2 cellular contexts compared by ENCODE assay signal in the genomic region with DNA sequence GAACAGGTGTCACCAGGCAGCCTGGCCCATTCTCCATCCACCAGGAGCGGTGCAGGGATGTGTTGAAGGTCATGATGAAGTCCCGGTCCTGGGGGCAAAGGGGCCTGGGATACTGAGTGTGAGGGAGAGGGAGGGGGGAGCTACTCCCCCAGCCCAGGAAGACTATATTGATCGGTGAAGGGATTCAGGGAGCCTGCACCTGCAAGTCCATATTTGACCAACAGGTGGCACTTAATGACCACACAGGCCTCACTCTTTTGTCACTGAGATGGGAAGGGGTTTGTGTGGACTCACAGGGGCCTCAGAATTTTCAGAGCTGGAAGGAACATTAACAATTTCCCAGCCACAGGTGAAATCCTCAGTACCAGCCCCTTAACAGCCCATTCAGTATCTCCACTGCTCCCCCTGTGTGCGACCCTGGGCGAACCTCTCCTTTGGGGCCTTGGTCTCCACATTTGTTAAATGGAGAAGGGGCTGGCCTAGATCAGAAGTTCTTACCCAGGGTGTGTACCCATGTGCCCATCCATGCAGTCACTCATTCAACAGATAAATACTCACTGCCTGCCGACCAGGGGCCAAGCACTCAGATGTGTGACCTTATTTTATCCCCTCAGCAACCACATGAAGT.
TF ChIP-seq lines count a peak whose summit lies in the region.

No MANE protein-coding gene starts in this region.

TF ChIP-seq in GM12878, 131 proteins besides CTCF, POLR2A, EP300 and RAD21:
- TF ChIP-seq ETV6 (conservative IDR thresholded peaks at IDR 0.05 in 1 of 2, IDR thresholded peaks at IDR 0.05 in 1 of 2; ENCODE audit: borderline replicate concordance in 1 of 2, low read depth in 1 of 2) (no peak), SMC3 (IDR thresholded peaks at IDR 0.05; ENCODE audit: borderline replicate concordance, low read length) (peak; percentile 60; the same call in 1 of the 2 replicates)
- TF ChIP-seq, protein P1, sequence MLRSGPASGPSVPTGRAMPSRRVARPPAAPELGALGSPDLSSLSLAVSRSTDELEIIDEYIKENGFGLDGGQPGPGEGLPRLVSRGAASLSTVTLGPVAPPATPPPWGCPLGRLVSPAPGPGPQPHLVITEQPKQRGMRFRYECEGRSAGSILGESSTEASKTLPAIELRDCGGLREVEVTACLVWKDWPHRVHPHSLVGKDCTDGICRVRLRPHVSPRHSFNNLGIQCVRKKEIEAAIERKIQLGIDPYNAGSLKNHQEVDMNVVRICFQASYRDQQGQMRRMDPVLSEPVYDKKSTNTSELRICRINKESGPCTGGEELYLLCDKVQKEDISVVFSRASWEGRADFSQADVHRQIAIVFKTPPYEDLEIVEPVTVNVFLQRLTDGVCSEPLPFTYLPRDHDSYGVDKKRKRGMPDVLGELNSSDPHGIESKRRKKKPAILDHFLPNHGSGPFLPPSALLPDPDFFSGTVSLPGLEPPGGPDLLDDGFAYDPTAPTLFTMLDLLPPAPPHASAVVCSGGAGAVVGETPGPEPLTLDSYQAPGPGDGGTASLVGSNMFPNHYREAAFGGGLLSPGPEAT (IDR thresholded peaks at IDR 0.05; ENCODE audit: low read depth): no peak

TF ChIP-seq in HepG2, 621 proteins besides CTCF, POLR2A, EP300 and RAD21 (continues in another document):
- TF ChIP-seq STAG1 (CRISPR knock-in tag; IDR thresholded peaks at IDR 0.05) (peak; percentile 89), ZNF382 (CRISPR knock-in tag; IDR thresholded peaks at IDR 0.05; ENCODE audit: borderline replicate concordance) (no peak), HOXA3 (CRISPR knock-in tag; IDR thresholded peaks at IDR 0.05) (no peak), ZNF850 (CRISPR knock-in tag; conservative IDR thresholded peaks at IDR 0.05) (no peak), GATA4 (IDR thresholded peaks at IDR 0.05; ENCODE audit: borderline replicate concordance, low read depth) (no peak), SRY (CRISPR knock-in tag; IDR thresholded peaks at IDR 0.05) (no peak), SALL2 (CRISPR knock-in tag; IDR thresholded peaks at IDR 0.05) (no peak), ZSCAN9 (CRISPR knock-in tag; IDR thresholded peaks at IDR 0.05; ENCODE audit: borderline replicate concordance) (0 out of 2 replicates have a peak, but pooled peaks have one; percentile 47), EED (CRISPR knock-in tag; IDR thresholded peaks at IDR 0.05) (no peak), ZNF24 (IDR thresholded peaks at IDR 0.05) (no peak), AKAP8 (CRISPR knock-in tag; IDR thresholded peaks at IDR 0.05) (no peak), ZNF614 (CRISPR knock-in tag; IDR thresholded peaks at IDR 0.05; ENCODE audit: borderline replicate concordance) (no peak), KDM1A (CRISPR knock-in tag; IDR thresholded peaks at IDR 0.05) (no peak), ELF1 (CRISPR knock-in tag; IDR thresholded peaks at IDR 0.05) (no peak), GLI4 (CRISPR knock-in tag; IDR thresholded peaks at IDR 0.05; ENCODE audit: borderline replicate concordance) (no peak), SMC3 (IDR thresholded peaks at IDR 0.05; ENCODE audit: low read length) (peak; percentile 66)
- TF ChIP-seq, protein P2, sequence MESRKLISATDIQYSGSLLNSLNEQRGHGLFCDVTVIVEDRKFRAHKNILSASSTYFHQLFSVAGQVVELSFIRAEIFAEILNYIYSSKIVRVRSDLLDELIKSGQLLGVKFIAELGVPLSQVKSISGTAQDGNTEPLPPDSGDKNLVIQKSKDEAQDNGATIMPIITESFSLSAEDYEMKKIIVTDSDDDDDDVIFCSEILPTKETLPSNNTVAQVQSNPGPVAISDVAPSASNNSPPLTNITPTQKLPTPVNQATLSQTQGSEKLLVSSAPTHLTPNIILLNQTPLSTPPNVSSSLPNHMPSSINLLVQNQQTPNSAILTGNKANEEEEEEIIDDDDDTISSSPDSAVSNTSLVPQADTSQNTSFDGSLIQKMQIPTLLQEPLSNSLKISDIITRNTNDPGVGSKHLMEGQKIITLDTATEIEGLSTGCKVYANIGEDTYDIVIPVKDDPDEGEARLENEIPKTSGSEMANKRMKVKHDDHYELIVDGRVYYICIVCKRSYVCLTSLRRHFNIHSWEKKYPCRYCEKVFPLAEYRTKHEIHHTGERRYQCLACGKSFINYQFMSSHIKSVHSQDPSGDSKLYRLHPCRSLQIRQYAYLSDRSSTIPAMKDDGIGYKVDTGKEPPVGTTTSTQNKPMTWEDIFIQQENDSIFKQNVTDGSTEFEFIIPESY (CRISPR knock-in tag; IDR thresholded peaks at IDR 0.05): no peak
- TF ChIP-seq, protein P3, sequence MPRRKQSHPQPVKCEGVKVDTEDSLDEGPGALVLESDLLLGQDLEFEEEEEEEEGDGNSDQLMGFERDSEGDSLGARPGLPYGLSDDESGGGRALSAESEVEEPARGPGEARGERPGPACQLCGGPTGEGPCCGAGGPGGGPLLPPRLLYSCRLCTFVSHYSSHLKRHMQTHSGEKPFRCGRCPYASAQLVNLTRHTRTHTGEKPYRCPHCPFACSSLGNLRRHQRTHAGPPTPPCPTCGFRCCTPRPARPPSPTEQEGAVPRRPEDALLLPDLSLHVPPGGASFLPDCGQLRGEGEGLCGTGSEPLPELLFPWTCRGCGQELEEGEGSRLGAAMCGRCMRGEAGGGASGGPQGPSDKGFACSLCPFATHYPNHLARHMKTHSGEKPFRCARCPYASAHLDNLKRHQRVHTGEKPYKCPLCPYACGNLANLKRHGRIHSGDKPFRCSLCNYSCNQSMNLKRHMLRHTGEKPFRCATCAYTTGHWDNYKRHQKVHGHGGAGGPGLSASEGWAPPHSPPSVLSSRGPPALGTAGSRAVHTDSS (CRISPR knock-in tag; conservative IDR thresholded peaks at IDR 0.05): no peak
- TF ChIP-seq, protein P4, sequence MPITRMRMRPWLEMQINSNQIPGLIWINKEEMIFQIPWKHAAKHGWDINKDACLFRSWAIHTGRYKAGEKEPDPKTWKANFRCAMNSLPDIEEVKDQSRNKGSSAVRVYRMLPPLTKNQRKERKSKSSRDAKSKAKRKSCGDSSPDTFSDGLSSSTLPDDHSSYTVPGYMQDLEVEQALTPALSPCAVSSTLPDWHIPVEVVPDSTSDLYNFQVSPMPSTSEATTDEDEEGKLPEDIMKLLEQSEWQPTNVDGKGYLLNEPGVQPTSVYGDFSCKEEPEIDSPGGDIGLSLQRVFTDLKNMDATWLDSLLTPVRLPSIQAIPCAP (CRISPR knock-in tag; IDR thresholded peaks at IDR 0.05; ENCODE audit: low read depth): no peak
- TF ChIP-seq, protein P5, sequence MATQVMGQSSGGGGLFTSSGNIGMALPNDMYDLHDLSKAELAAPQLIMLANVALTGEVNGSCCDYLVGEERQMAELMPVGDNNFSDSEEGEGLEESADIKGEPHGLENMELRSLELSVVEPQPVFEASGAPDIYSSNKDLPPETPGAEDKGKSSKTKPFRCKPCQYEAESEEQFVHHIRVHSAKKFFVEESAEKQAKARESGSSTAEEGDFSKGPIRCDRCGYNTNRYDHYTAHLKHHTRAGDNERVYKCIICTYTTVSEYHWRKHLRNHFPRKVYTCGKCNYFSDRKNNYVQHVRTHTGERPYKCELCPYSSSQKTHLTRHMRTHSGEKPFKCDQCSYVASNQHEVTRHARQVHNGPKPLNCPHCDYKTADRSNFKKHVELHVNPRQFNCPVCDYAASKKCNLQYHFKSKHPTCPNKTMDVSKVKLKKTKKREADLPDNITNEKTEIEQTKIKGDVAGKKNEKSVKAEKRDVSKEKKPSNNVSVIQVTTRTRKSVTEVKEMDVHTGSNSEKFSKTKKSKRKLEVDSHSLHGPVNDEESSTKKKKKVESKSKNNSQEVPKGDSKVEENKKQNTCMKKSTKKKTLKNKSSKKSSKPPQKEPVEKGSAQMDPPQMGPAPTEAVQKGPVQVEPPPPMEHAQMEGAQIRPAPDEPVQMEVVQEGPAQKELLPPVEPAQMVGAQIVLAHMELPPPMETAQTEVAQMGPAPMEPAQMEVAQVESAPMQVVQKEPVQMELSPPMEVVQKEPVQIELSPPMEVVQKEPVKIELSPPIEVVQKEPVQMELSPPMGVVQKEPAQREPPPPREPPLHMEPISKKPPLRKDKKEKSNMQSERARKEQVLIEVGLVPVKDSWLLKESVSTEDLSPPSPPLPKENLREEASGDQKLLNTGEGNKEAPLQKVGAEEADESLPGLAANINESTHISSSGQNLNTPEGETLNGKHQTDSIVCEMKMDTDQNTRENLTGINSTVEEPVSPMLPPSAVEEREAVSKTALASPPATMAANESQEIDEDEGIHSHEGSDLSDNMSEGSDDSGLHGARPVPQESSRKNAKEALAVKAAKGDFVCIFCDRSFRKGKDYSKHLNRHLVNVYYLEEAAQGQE (IDR thresholded peaks at IDR 0.05; ENCODE audit: borderline replicate concordance in 1 of 2, low read depth in 1 of 2, low read length in 2 of 2): peak in 1 of 2 experiments; percentile 71; a peak in 3 of 4 replicates
- TF ChIP-seq, protein P6, sequence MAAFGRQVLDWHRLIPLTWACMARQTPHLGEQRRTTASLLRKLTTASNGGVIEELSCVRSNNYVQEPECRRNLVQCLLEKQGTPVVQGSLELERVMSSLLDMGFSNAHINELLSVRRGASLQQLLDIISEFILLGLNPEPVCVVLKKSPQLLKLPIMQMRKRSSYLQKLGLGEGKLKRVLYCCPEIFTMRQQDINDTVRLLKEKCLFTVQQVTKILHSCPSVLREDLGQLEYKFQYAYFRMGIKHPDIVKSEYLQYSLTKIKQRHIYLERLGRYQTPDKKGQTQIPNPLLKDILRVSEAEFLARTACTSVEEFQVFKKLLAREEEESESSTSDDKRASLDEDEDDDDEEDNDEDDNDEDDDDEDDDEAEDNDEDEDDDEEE (CRISPR knock-in tag; IDR thresholded peaks at IDR 0.05): no peak
- TF ChIP-seq, protein P7, sequence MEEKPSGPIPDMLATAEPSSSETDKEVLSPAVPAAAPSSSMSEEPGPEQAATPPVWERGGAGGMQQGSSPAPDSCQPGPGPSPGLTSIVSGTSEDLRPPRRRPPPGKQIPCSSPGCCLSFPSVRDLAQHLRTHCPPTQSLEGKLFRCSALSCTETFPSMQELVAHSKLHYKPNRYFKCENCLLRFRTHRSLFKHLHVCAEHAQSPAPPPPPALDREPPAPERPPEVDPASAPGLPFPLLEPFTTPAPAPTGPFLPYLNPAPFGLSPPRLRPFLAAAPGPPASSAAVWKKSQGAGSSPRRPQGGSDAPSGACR (CRISPR knock-in tag; IDR thresholded peaks at IDR 0.05): no peak
- TF ChIP-seq, protein P8, sequence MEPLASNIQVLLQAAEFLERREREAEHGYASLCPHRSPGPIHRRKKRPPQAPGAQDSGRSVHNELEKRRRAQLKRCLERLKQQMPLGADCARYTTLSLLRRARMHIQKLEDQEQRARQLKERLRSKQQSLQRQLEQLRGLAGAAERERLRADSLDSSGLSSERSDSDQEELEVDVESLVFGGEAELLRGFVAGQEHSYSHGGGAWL (CRISPR knock-in tag; IDR thresholded peaks at IDR 0.05): no peak
- TF ChIP-seq, protein P9, sequence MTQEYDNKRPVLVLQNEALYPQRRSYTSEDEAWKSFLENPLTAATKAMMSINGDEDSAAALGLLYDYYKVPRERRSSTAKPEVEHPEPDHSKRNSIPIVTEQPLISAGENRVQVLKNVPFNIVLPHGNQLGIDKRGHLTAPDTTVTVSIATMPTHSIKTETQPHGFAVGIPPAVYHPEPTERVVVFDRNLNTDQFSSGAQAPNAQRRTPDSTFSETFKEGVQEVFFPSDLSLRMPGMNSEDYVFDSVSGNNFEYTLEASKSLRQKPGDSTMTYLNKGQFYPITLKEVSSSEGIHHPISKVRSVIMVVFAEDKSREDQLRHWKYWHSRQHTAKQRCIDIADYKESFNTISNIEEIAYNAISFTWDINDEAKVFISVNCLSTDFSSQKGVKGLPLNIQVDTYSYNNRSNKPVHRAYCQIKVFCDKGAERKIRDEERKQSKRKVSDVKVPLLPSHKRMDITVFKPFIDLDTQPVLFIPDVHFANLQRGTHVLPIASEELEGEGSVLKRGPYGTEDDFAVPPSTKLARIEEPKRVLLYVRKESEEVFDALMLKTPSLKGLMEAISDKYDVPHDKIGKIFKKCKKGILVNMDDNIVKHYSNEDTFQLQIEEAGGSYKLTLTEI (CRISPR knock-in tag; conservative IDR thresholded peaks at IDR 0.05): no peak
- TF ChIP-seq, protein P10, sequence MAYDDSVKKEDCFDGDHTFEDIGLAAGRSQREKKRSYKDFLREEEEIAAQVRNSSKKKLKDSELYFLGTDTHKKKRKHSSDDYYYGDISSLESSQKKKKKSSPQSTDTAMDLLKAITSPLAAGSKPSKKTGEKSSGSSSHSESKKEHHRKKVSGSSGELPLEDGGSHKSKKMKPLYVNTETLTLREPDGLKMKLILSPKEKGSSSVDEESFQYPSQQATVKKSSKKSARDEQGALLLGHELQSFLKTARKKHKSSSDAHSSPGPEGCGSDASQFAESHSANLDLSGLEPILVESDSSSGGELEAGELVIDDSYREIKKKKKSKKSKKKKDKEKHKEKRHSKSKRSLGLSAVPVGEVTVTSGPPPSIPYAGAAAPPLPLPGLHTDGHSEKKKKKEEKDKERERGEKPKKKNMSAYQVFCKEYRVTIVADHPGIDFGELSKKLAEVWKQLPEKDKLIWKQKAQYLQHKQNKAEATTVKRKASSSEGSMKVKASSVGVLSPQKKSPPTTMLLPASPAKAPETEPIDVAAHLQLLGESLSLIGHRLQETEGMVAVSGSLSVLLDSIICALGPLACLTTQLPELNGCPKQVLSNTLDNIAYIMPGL (CRISPR knock-in tag; IDR thresholded peaks at IDR 0.05; ENCODE audit: borderline replicate concordance in 1 of 2, low read depth in 1 of 2): peak; percentile 25 to 45; a peak in 1 of 4 replicates
- TF ChIP-seq, protein P11, sequence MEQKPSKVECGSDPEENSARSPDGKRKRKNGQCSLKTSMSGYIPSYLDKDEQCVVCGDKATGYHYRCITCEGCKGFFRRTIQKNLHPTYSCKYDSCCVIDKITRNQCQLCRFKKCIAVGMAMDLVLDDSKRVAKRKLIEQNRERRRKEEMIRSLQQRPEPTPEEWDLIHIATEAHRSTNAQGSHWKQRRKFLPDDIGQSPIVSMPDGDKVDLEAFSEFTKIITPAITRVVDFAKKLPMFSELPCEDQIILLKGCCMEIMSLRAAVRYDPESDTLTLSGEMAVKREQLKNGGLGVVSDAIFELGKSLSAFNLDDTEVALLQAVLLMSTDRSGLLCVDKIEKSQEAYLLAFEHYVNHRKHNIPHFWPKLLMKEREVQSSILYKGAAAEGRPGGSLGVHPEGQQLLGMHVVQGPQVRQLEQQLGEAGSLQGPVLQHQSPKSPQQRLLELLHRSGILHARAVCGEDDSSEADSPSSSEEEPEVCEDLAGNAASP (CRISPR knock-in tag; IDR thresholded peaks at IDR 0.05; ENCODE audit: borderline replicate concordance): 0 out of 2 replicates have a peak, but pooled peaks have one; percentile 28
- TF ChIP-seq, protein P12, sequence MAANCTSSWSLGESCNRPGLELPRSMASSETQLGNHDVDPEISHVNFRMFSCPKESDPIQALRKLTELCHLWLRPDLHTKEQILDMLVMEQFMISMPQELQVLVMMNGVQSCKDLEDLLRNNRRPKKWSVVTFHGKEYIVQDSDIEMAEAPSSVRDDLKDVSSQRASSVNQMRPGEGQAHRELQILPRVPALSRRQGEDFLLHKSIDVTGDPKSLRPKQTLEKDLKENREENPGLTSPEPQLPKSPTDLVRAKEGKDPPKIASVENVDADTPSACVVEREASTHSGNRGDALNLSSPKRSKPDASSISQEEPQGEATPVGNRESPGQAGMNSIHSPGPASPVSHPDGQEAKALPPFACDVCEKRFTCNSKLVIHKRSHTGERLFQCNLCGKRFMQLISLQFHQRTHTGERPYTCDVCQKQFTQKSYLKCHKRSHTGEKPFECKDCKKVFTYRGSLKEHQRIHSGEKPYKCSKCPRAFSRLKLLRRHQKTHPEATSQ (CRISPR knock-in tag; IDR thresholded peaks at IDR 0.05; ENCODE audit: borderline replicate concordance): no peak
- TF ChIP-seq, protein P13, sequence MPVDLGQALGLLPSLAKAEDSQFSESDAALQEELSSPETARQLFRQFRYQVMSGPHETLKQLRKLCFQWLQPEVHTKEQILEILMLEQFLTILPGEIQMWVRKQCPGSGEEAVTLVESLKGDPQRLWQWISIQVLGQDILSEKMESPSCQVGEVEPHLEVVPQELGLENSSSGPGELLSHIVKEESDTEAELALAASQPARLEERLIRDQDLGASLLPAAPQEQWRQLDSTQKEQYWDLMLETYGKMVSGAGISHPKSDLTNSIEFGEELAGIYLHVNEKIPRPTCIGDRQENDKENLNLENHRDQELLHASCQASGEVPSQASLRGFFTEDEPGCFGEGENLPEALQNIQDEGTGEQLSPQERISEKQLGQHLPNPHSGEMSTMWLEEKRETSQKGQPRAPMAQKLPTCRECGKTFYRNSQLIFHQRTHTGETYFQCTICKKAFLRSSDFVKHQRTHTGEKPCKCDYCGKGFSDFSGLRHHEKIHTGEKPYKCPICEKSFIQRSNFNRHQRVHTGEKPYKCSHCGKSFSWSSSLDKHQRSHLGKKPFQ (CRISPR knock-in tag; IDR thresholded peaks at IDR 0.05; ENCODE audit: insufficient replicate concordance): no peak
